Comparison of ENCODE assay signal across 14 cellular contexts in genomic region chr17:44351961-44352921, GRCh38. TPM values are rescaled to one million over a fixed set of nuclear protein-coding genes. Genes with fewer than 3 reads are reported as not detected.
DNase-seq lines count a peak whose midpoint lies in the region; ATAC-seq lines count a peak whose summit lies in the region.
"Had no signal": no experiment of that assay in that cellular context is flagged by ENCODE, and none has a peak within 500 bp of the region (broad histone marks: within the 10 kb centered on the region; RNA-seq: fewer than 3 reads in every experiment).

No MANE protein-coding gene starts in this region.

- intact Hi-C loops in naive thymus-derived CD4-positive, alpha-beta T cell (cut with micrococcal nuclease): no loop called here

- no peak for DNase-seq in activated naive CD4-positive, alpha-beta T cell treated with anti-CD3 and anti-CD28 coated beads, Interleukin-2, amount 10 ng/mL, durations not matched to agents 7 days and 5 days
- no peak for DNase-seq in activated naive CD4-positive, alpha-beta T cell (lab: John Stamatoyannopoulos, UW)
- no peak for DNase-seq in T-cell
- no peak for DNase-seq in naive thymus-derived CD4-positive, alpha-beta T cell
- DNase-seq in NCI-H1436 (lab: John Stamatoyannopoulos, UW): no peak
- no peak for DNase-seq in NCI-H146 (lab: John Stamatoyannopoulos, UW)
- DNase-seq: activated CD4-positive, alpha-beta T cell treated with anti-CD3 and anti-CD28 coated beads, Interleukin-2, amount 10 ng/mL, durations not matched to agents 7 days and 5 days; activated T-cell treated with anti-CD3 and anti-CD28 coated beads, Interleukin-2, amount 50 U/mL, for 48 hours; dermis blood vessel endothelial cell; NCI-H774; SHP77 treated with DMSO at 0.1 percent for 48 hours; stomach had no signal

- H3K36me3 Mint-ChIP-seq in activated naive CD4-positive, alpha-beta T cell treated with anti-CD3 and anti-CD28 coated beads, Interleukin-2, amount 10 ng/mL, durations not matched to agents 7 days and 5 days: peaks cover 15% of the 10 kb centered on the region
- peaks cover 3% of the 10 kb centered on the region for H3K36me3 Mint-ChIP-seq in T-cell
- peaks cover 0 to 4% (median 0%) of the 10 kb centered on the region in 5 donors for H3K36me3 Mint-ChIP-seq in naive thymus-derived CD4-positive, alpha-beta T cell

- no peaks in the 10 kb centered on the region for H3K9me3 ChIP-seq in naive thymus-derived CD4-positive, alpha-beta T cell (ENCODE audit: control insufficient read depth in 2 of 3, low read length in 3 of 3)
- H3K9me3 ChIP-seq: stomach had no signal

- ATAC-seq in T-cell (replicated peaks in 1 of 4): no peak
- no peak for ATAC-seq in naive thymus-derived CD4-positive, alpha-beta T cell

- CTCF ChIA-PET in activated naive CD4-positive, alpha-beta T cell treated with anti-CD3 and anti-CD28 coated beads, Interleukin-2, amount 10 ng/mL, durations not matched to agents 7 days and 5 days (lab: Charles Lee): interaction anchor here (1.0 to 5.5 kb wide), 8 partner anchors 9 to 171 kb away, joined by 4 to 34 read pairs (median 5); partner anchors contain the start of gene FAM171A2
- CTCF ChIA-PET in T-cell (lab: Charles Lee): interaction anchor here (0.5 to 0.8 kb wide), 2 partner anchors 12 to 154 kb away, joined by 3 to 6 read pairs; no protein-coding TSS in a partner anchor
- CTCF ChIA-PET in naive thymus-derived CD4-positive, alpha-beta T cell (lab: Charles Lee): interaction anchor here (0.6 to 1.7 kb wide), 4 partner anchors 11 to 408 kb away, joined by 3 to 4 read pairs (median 3); partner anchors contain the start of gene FAM171A2

- peaks cover 0 to 13% (median 0%) of the 10 kb centered on the region in 3 experiments for H3K36me3 ChIP-seq in naive thymus-derived CD4-positive, alpha-beta T cell (ENCODE audit: control insufficient read depth in 2 of 3, insufficient read depth in 3 of 3, low read length in 3 of 3)

- H3K4me1 Mint-ChIP-seq in activated naive CD4-positive, alpha-beta T cell treated with anti-CD3 and anti-CD28 coated beads, Interleukin-2, amount 10 ng/mL, durations not matched to agents 7 days and 5 days: peaks cover 10% of the 10 kb centered on the region
- H3K4me1 Mint-ChIP-seq in T-cell: peaks cover 4 to 16% (median 5%) of the 10 kb centered on the region in 3 donors
- H3K4me1 Mint-ChIP-seq in naive thymus-derived CD4-positive, alpha-beta T cell: peaks cover 0 to 11% (median 4%) of the 10 kb centered on the region in 7 donors

- no peaks in the 10 kb centered on the region for H3K4me1 ChIP-seq in naive thymus-derived CD4-positive, alpha-beta T cell (ENCODE audit: control insufficient read depth in 2 of 2, insufficient read depth in 2 of 2, low read length in 2 of 2)

- no peaks in the 10 kb centered on the region for H3K27me3 ChIP-seq in naive thymus-derived CD4-positive, alpha-beta T cell (ENCODE audit: control insufficient read depth in 2 of 2, insufficient read depth in 2 of 2, low read length in 2 of 2)
- H3K27me3 ChIP-seq: hepatocyte had no signal

- H3K4me3 ChIP-seq in naive thymus-derived CD4-positive, alpha-beta T cell (ENCODE audit: low read length): no peak overlapping the region
- H3K4me3 ChIP-seq: hepatocyte had no signal

- no peaks in the 10 kb centered on the region for H3K9me3 Mint-ChIP-seq in activated naive CD4-positive, alpha-beta T cell treated with anti-CD3 and anti-CD28 coated beads, Interleukin-2, amount 10 ng/mL, durations not matched to agents 7 days and 5 days
- H3K9me3 Mint-ChIP-seq in T-cell: no peaks in the 10 kb centered on the region
- no peaks in the 10 kb centered on the region for H3K9me3 Mint-ChIP-seq in naive thymus-derived CD4-positive, alpha-beta T cell
- H3K9me3 Mint-ChIP-seq: activated CD4-positive, alpha-beta T cell treated with anti-CD3 and anti-CD28 coated beads, Interleukin-2, amount 10 ng/mL, durations not matched to agents 7 days and 5 days had no signal

- no peak overlapping the region for H3K27ac Mint-ChIP-seq in activated naive CD4-positive, alpha-beta T cell treated with anti-CD3 and anti-CD28 coated beads, Interleukin-2, amount 10 ng/mL, durations not matched to agents 7 days and 5 days
- H3K27ac Mint-ChIP-seq in T-cell: no peak overlapping the region
- H3K27ac Mint-ChIP-seq in naive thymus-derived CD4-positive, alpha-beta T cell: peak overlapping the region in 2 of 9 donors; percentile 7 to 28
- H3K27ac Mint-ChIP-seq: activated CD4-positive, alpha-beta T cell treated with anti-CD3 and anti-CD28 coated beads, Interleukin-2, amount 10 ng/mL, durations not matched to agents 7 days and 5 days; progenitor cell of endocrine pancreas had no signal

- no peak overlapping the region for H3K27ac ChIP-seq in naive thymus-derived CD4-positive, alpha-beta T cell (ENCODE audit: low read depth, low read length)
- H3K27ac ChIP-seq: hepatocyte had no signal

- POLR2A ChIA-PET in T-cell (lab: Charles Lee): no interaction called here
- POLR2A ChIA-PET in naive thymus-derived CD4-positive, alpha-beta T cell (lab: Charles Lee): interaction anchor here (1.6 to 1.7 kb wide), 2 partner anchors 11 to 136 kb away, joined by 3 to 5 read pairs; partner anchors contain the start of gene FAM171A2

- H3K27me3 Mint-ChIP-seq in activated naive CD4-positive, alpha-beta T cell treated with anti-CD3 and anti-CD28 coated beads, Interleukin-2, amount 10 ng/mL, durations not matched to agents 7 days and 5 days: peaks cover 25% of the 10 kb centered on the region
- no peaks in the 10 kb centered on the region for H3K27me3 Mint-ChIP-seq in T-cell
- peaks cover 0 to 10% (median 0%) of the 10 kb centered on the region in 5 donors for H3K27me3 Mint-ChIP-seq in naive thymus-derived CD4-positive, alpha-beta T cell

- peak overlapping the region; percentile 56 for H3K4me3 Mint-ChIP-seq in activated naive CD4-positive, alpha-beta T cell treated with anti-CD3 and anti-CD28 coated beads, Interleukin-2, amount 10 ng/mL, durations not matched to agents 7 days and 5 days
- H3K4me3 Mint-ChIP-seq in T-cell: peak overlapping the region; percentile 64 to 70 (median 65)
- peak overlapping the region in 7 of 10 donors; percentile 51 to 82 (median 64) for H3K4me3 Mint-ChIP-seq in naive thymus-derived CD4-positive, alpha-beta T cell

RNA-seq across cellular contexts. Expression of gene GRN, which starts 7.1 kb away (rescaled TPM):
- 10 to 100 TPM; 21.0 to 48.3 (median 40.1) TPM for total RNA-seq in T-cell
- 100 to 1,000 TPM in 1 of 5 experiments, 10 to 100 TPM in 4; 49.5 to 374 (median 52.2) TPM for total RNA-seq in naive thymus-derived CD4-positive, alpha-beta T cell
- polyA plus RNA-seq in naive thymus-derived CD4-positive, alpha-beta T cell: 10 to 100 TPM; 52.2 to 58.7 TPM

RNA-seq across cellular contexts. Expression of gene FAM171A2, which starts 11.4 kb away (rescaled TPM):
- total RNA-seq in T-cell: 1 to 10 TPM in 2 of 5 donors, under 1 TPM in 3; 0.18 to 1.5 (median 0.89) TPM
- under 1 TPM; 0.24 to 0.78 (median 0.39) TPM for total RNA-seq in naive thymus-derived CD4-positive, alpha-beta T cell
- under 1 TPM; 0.11 to 0.16 TPM for polyA plus RNA-seq in naive thymus-derived CD4-positive, alpha-beta T cell

RNA-seq across cellular contexts. Expression of gene SLC25A39, which starts 27.6 kb away (rescaled TPM):
- 100 to 1,000 TPM in 3 of 5 donors, 10 to 100 TPM in 2; 78.6 to 108 (median 104) TPM for total RNA-seq in T-cell
- 100 to 1,000 TPM in 3 of 5 experiments, 10 to 100 TPM in 2; 75.4 to 107 (median 101) TPM for total RNA-seq in naive thymus-derived CD4-positive, alpha-beta T cell
- 100 to 1,000 TPM; 122 to 155 TPM for polyA plus RNA-seq in naive thymus-derived CD4-positive, alpha-beta T cell

RNA-seq across cellular contexts. Expression of gene ITGA2B, which starts 37.2 kb away (rescaled TPM):
- total RNA-seq in T-cell: 1 to 10 TPM in 3 of 5 donors, under 1 TPM in 2; 0.41 to 3.9 (median 1.1) TPM
- 10 to 100 TPM in 1 of 5 experiments, 1 to 10 TPM in 1, under 1 TPM in 3; 0.43 to 19.7 (median 0.67) TPM for total RNA-seq in naive thymus-derived CD4-positive, alpha-beta T cell
- not detected for polyA plus RNA-seq in naive thymus-derived CD4-positive, alpha-beta T cell

RNA-seq across cellular contexts. Expression of gene RUNDC3A, which starts 43.8 kb away (rescaled TPM):
- total RNA-seq in T-cell: under 1 TPM in 3 of 5 donors, not detected in 2; 0.38 to 0.65 (median 0.41) TPM
- total RNA-seq in naive thymus-derived CD4-positive, alpha-beta T cell: under 1 TPM in 2 of 5 experiments, not detected in 3; 0.08 to 0.22 TPM
- polyA plus RNA-seq in naive thymus-derived CD4-positive, alpha-beta T cell: not detected
